ENCODE assay signal across 10 cellular contexts in the genomic region with DNA sequence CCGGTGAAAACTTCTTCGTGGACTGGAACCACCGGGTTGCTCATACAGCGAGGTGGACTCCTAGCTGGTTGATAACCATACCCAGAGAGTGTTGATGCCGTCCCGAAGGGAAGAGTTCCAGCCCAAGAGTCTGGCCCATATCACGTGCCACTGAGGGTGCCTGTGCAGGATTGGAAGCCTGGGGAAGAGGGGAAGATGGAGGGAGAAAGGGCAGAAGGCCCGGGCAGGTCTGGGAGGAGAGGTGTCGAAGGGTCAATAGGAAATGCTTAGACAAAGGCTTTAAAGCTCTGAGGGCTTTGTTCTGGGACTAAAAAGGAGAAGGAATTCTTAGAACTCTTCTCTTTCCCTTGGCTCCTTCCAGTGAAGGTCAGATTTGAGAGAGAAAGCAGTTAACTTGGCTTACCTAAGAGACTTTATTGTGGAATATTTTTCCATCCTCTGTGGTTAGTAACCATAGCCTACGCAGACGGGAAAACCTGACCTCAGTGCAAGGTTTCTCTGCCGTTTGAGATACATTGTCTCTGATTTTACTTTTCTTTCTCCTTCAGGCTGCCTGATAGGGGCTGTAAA.
A peak's percentile ranks its signal among the peaks of the same experiment; 100 is the strongest.
DNase-seq lines count a peak whose midpoint lies in the region; ATAC-seq and TF ChIP-seq lines count a peak whose summit lies in the region.
"Had no signal": no experiment of that assay in that cellular context is flagged by ENCODE, and none has a peak within 500 bp of the region (broad histone marks: within the 10 kb centered on the region; RNA-seq: fewer than 3 reads in every experiment).

No MANE protein-coding gene starts in this region.

- H3K4me3 ChIP-seq in Panc1 (ENCODE audit: low read depth in 2 of 2, low read length in 2 of 2) (no peak overlapping the region; a peak in 1 of 4 replicates), left lung (no peak overlapping the region), stomach smooth muscle (ENCODE audit: low read length in 2 of 2) (peak overlapping the region; percentile 5 to 57)
- H3K4me3 ChIP-seq: BLaER1 treated with 17β-estradiol and CSF1 and Interleukin-3, amounts not matched to agents 10 nM and 100 nM had no signal

- no peak for DNase-seq in Panc1 (ENCODE audit: low read depth, low spot score)
- DNase-seq in chondrocyte (ENCODE audit: low spot score) = no peak
- DNase-seq in left lung = no peak
- DNase-seq in left lobe of liver (ENCODE audit: low spot score) = no peak
- no peak for DNase-seq in C1 segment of cervical spinal cord (lab: John Stamatoyannopoulos, UW)

- CTCF ChIA-PET in Panc1 (lab: Charles Lee) = interaction anchor here (1.3 to 1.6 kb wide), 2 partner anchors 89 to 212 kb away, joined by 3 to 11 read pairs; no protein-coding TSS in a partner anchor

- H3K27ac ChIP-seq in Panc1 (ENCODE audit: low read length) (no peak overlapping the region), left lung (no peak overlapping the region), stomach smooth muscle (ENCODE audit: low read length) (peak overlapping the region; percentile 76)
- H3K27ac ChIP-seq: BLaER1 treated with 17β-estradiol and CSF1 and Interleukin-3, amounts not matched to agents 10 nM and 100 nM had no signal

- H3K4me1 Mint-ChIP-seq in chondrocyte (ENCODE audit: low read depth) = peaks cover 28% of the 10 kb centered on the region
- peaks cover 6% of the 10 kb centered on the region for H3K4me1 Mint-ChIP-seq in stimulated activated memory B cell treated with anti-CD40 and anti-IgM and Interleukin-4, amounts not matched to agents 10 μg/mL and 1 μg/mL and 100 μg/mL, for 72 hours

- H3K27me3 ChIP-seq in Panc1 (ENCODE audit: control insufficient read depth, insufficient read depth, low read length) (no peaks in the 10 kb centered on the region), left lung (no peaks in the 10 kb centered on the region), stomach smooth muscle (ENCODE audit: control insufficient read depth in 1 of 2, insufficient read depth in 2 of 2, low read length in 2 of 2) (no peaks in the 10 kb centered on the region)
- H3K27me3 ChIP-seq: BLaER1 treated with 17β-estradiol and CSF1 and Interleukin-3, amounts not matched to agents 10 nM and 100 nM had no signal

- TF ChIP-seq CTCF in Panc1 (IDR thresholded peaks at IDR 0.05) = no peak
- no peak for TF ChIP-seq CTCF in chondrocyte (IDR thresholded peaks at IDR 0.05)
- TF ChIP-seq CTCF in left lung (IDR thresholded peaks at IDR 0.05) = no peak

- H3K36me3 Mint-ChIP-seq in chondrocyte (ENCODE audit: low read depth) = peaks cover 17% of the 10 kb centered on the region
- H3K36me3 Mint-ChIP-seq in stimulated activated memory B cell treated with anti-CD40 and anti-IgM and Interleukin-4, amounts not matched to agents 10 μg/mL and 1 μg/mL and 100 μg/mL, for 72 hours = peaks cover 24% of the 10 kb centered on the region
- H3K36me3 Mint-ChIP-seq: natural killer cell treated with Interleukin-12 subunit alpha and Interleukin-12 subunit beta and Interleukin-15 and Interleukin-18, amount 100 ng/mL, for 72 hours had no signal

- peaks cover 2% of the 10 kb centered on the region for H3K9me3 Mint-ChIP-seq in chondrocyte (ENCODE audit: low read depth)
- no peaks in the 10 kb centered on the region for H3K9me3 Mint-ChIP-seq in stimulated activated memory B cell treated with anti-CD40 and anti-IgM and Interleukin-4, amounts not matched to agents 10 μg/mL and 1 μg/mL and 100 μg/mL, for 72 hours
- H3K9me3 Mint-ChIP-seq: natural killer cell treated with Interleukin-12 subunit alpha and Interleukin-12 subunit beta and Interleukin-15 and Interleukin-18, amount 100 ng/mL, for 72 hours had no signal

- POLR2A ChIA-PET in Panc1 (lab: Charles Lee) = interaction anchor here (0.6 kb wide), 1 partner anchor 40 kb away, joined by 4 read pairs; no protein-coding TSS in a partner anchor

- H3K9me3 ChIP-seq in Panc1 (ENCODE audit: control insufficient read depth, insufficient read depth, low read depth, low read length) (peaks cover under 1% of the 10 kb centered on the region; the same call in 1 of the 2 replicates), left lung (no peaks in the 10 kb centered on the region), stomach smooth muscle (ENCODE audit: control insufficient read depth in 2 of 2, low read length in 2 of 2) (no peaks in the 10 kb centered on the region)

- in situ Hi-C loops in Panc1 (cut with HindIII; ENCODE audit: low pct_unique_long_range_greater_than_20kb, low sequenced_read_pairs) = no loop called here

- H3K27me3 Mint-ChIP-seq in chondrocyte (ENCODE audit: low read depth) = no peaks in the 10 kb centered on the region
- no peaks in the 10 kb centered on the region for H3K27me3 Mint-ChIP-seq in stimulated activated memory B cell treated with anti-CD40 and anti-IgM and Interleukin-4, amounts not matched to agents 10 μg/mL and 1 μg/mL and 100 μg/mL, for 72 hours

- intact Hi-C loops in Panc1 (cut with micrococcal nuclease; ENCODE audit: unreplicated experiment) (loop anchor here (1.0 to 2.0 kb wide), 2 partner anchors 89 to 213 kb away; no protein-coding TSS in a partner anchor), left lung (cut with DNase I) (loop anchor here in 1 of 2 donors (5.0 kb wide), 1 partner anchor 87 kb away; no protein-coding TSS in a partner anchor)

- H3K36me3 ChIP-seq in Panc1 (ENCODE audit: control insufficient read depth, insufficient read depth, low read length) (no peaks in the 10 kb centered on the region), left lung (no peaks in the 10 kb centered on the region), stomach smooth muscle (ENCODE audit: control insufficient read depth in 2 of 2, insufficient read depth in 2 of 2, low read length in 2 of 2) (peaks cover 7 to 14% of the 10 kb centered on the region in 2 donors)

- peak overlapping the region; percentile 34 to 51 for H3K9ac ChIP-seq in stomach smooth muscle (ENCODE audit: low read length in 2 of 2)
- H3K9ac ChIP-seq: BLaER1 treated with 17β-estradiol and CSF1 and Interleukin-3, amounts not matched to agents 10 nM and 100 nM had no signal

- no TSS peak for BruUV-seq in Panc1 (replicated peaks; lab: Mats Ljungman, UMichigan)

- peak overlapping the region; percentile 81 for H3K27ac Mint-ChIP-seq in chondrocyte (ENCODE audit: unreplicated experiment)
- no peak overlapping the region for H3K27ac Mint-ChIP-seq in stimulated activated memory B cell treated with anti-CD40 and anti-IgM and Interleukin-4, amounts not matched to agents 10 μg/mL and 1 μg/mL and 100 μg/mL, for 72 hours
- H3K27ac Mint-ChIP-seq: natural killer cell treated with Interleukin-12 subunit alpha and Interleukin-12 subunit beta and Interleukin-15 and Interleukin-18, amount 100 ng/mL, for 72 hours had no signal

- 0 out of 2 replicates have a peak, but pooled peaks cover 5% of the 10 kb centered on the region for H3K4me1 ChIP-seq in Panc1 (ENCODE audit: control insufficient read depth, insufficient read depth, low read length)
- H3K4me1 ChIP-seq in left lung = no peaks in the 10 kb centered on the region
- H3K4me1 ChIP-seq in stomach smooth muscle (ENCODE audit: control insufficient read depth, insufficient read depth, low read length) = peaks cover 15% of the 10 kb centered on the region

- no peak overlapping the region for H3K4me3 Mint-ChIP-seq in chondrocyte (ENCODE audit: unreplicated experiment)
- no peak overlapping the region for H3K4me3 Mint-ChIP-seq in stimulated activated memory B cell treated with anti-CD40 and anti-IgM and Interleukin-4, amounts not matched to agents 10 μg/mL and 1 μg/mL and 100 μg/mL, for 72 hours
- H3K4me3 Mint-ChIP-seq: natural killer cell treated with Interleukin-12 subunit alpha and Interleukin-12 subunit beta and Interleukin-15 and Interleukin-18, amount 100 ng/mL, for 72 hours had no signal

- ATAC-seq in Panc1 (peak; percentile 62), left lung (peak; percentile 14), GM21367 (IDR thresholded peaks at IDR 0.05; ENCODE audit: unreplicated experiment) (no peak), left lobe of liver (no peak)
- ATAC-seq in stimulated activated memory B cell treated with anti-CD40 and anti-IgM and Interleukin-4, amounts not matched to agents 10 μg/mL and 1 μg/mL and 100 μg/mL, for 72 hours = no peak

Comparison
In these comparisons a context has a peak if more than half of its experiments do, and no peak if none do; other contexts are left out.
1. ATAC-seq: peak in Panc1 (single experiment) and left lung (single experiment); none in stimulated activated memory B cell treated with anti-CD40 and anti-IgM and Interleukin-4, amounts not matched to agents 10 μg/mL and 1 μg/mL and 100 μg/mL, for 72 hours (single experiment), GM21367 (single experiment) and left lobe of liver (single experiment).
2. H3K4me3 ChIP-seq: peak in stomach smooth muscle (2 of 2); none in Panc1 (0 of 2) and left lung (0 of 2).